7 cellular contexts compared by ENCODE assay signal in genomic region chr5:153974131-153974812, GRCh38.
DNase-seq lines count a peak whose midpoint lies in the region; ATAC-seq, FAIRE-seq and TF ChIP-seq lines count a peak whose summit lies in the region.

No MANE protein-coding gene starts in this region.

- no peak overlapping the region for H3K23ac ChIP-seq in H1 (ENCODE audit: insufficient read length)

- POLR2A ChIA-PET in H1 (lab: Charles Lee; ENCODE audit: partially characterized antibody) = interaction anchor here (0.6 kb wide), 1 partner anchor 235 kb away, joined by 3 read pairs; no protein-coding TSS in a partner anchor

- TF ChIP-seq POLR2A in H1 (IDR thresholded peaks at IDR 0.05; ENCODE audit: control extremely low read depth in 1 of 2, low read depth in 2 of 2, low read length in 2 of 2) = no peak

- H2AK5ac ChIP-seq in H1 (ENCODE audit: low read depth, low read length) = no peak overlapping the region

- H3K27ac Mint-ChIP-seq in memory B cell = no peak overlapping the region

- DNase-seq in DMS114 treated with DMSO at 0.1 percent for 48 hours (lab: John Stamatoyannopoulos, UW; ENCODE audit: unreplicated experiment) (peak; percentile 44), HK-2 (ENCODE audit: unreplicated experiment) (peak; percentile 16), RWPE2 (ENCODE audit: low spot score) (no peak), H1 (ENCODE audit: low read depth in 1 of 2, low spot score in 2 of 2) (peak in 1 of 2 experiments; percentile 60), memory B cell (ENCODE audit: low spot score in 2 of 2) (peak; percentile 27 to 30)

- no peaks in the 10 kb centered on the region for H3K36me3 ChIP-seq in RWPE2 (ENCODE audit: low read depth)
- no peaks in the 10 kb centered on the region for H3K36me3 ChIP-seq in H1 (ENCODE audit: control insufficient read depth in 2 of 4, insufficient read depth in 4 of 4, low read length in 3 of 4)

- H3K4me3 Mint-ChIP-seq in memory B cell = no peak overlapping the region

- H3K4me3 ChIP-seq in RWPE2 (ENCODE audit: severe bottlenecking) (no peak overlapping the region), H1 (ENCODE audit: extremely low read depth in 1 of 4, insufficient read depth in 2 of 4, low read depth in 3 of 4, low read length in 4 of 4) (no peak overlapping the region)

- no peak overlapping the region for H3K9ac ChIP-seq in H1 (replicated peaks in 1 of 4; ENCODE audit: extremely low read depth in 1 of 4, low read depth in 3 of 4, low read length in 3 of 4)

- 0 out of 2 replicates have a peak overlapping the region, but pooled peaks have one; percentile 84 for H2BK20ac ChIP-seq in H1 (ENCODE audit: low read length)

- H3K18ac ChIP-seq in H1 (ENCODE audit: extremely low read depth, low read length) = no peak overlapping the region

- no peak overlapping the region for H4K91ac ChIP-seq in H1 (replicated peaks; ENCODE audit: insufficient read length, low read length)

- no peak overlapping the region for H2AFZ ChIP-seq in H1 (ENCODE audit: low read length)

- H3K4me1 Mint-ChIP-seq in memory B cell = no peaks in the 10 kb centered on the region

- 26% methylated on average over 7 of the region's 7 CpGs; no CpG with 5 or more reads in 1 of the 2 experiments for WGBS in H1 (ENCODE audit: extremely low coverage in 1 of 2, insufficient coverage in 1 of 2, insufficient read length in 1 of 2, insufficient replicate concordance in 2 of 2, low coverage in 1 of 2, low lambda C conversion rate in 2 of 2, missing lambda C conversion rate in 1 of 2), 2 experiments

- H3K27me3 ChIP-seq in RWPE2 (ENCODE audit: insufficient read depth, poor library complexity, severe bottlenecking) (no peaks in the 10 kb centered on the region), H1 (replicated peaks in 1 of 4; ENCODE audit: control insufficient read depth in 3 of 4, extremely low read depth in 1 of 4, insufficient read depth in 3 of 4, low read length in 3 of 4) (peaks cover 0 to 2% (median 0%) of the 10 kb centered on the region in 4 experiments; a peak in 1 of 7 replicates)

- H2BK12ac ChIP-seq in H1 (ENCODE audit: low read depth, low read length) = 0 out of 2 replicates have a peak overlapping the region, but pooled peaks have one; percentile 42

- no peak overlapping the region; the same call in 1 of the 2 replicates for H4K8ac ChIP-seq in H1 (ENCODE audit: extremely low read depth, insufficient read depth, low read length)

- peak; percentile 92 for TF ChIP-seq CTCF in RWPE2 (IDR thresholded peaks at IDR 0.05; ENCODE audit: poor library complexity, severe bottlenecking)
- TF ChIP-seq CTCF in H1 (IDR thresholded peaks at IDR 0.05; ENCODE audit: control extremely low read depth in 1 of 3, insufficient read depth in 1 of 3, low read depth in 1 of 3, low read length in 3 of 3) = peak in 2 of 3 experiments; percentile 71 to 74; a peak in 3 of 4 replicates

- peaks cover 2% of the 10 kb centered on the region; the same call in 1 of the 2 replicates for H3K23me2 ChIP-seq in H1 (ENCODE audit: low read depth, low read length)

- H3K9me3 Mint-ChIP-seq in memory B cell = no peaks in the 10 kb centered on the region

- no peak overlapping the region for H3K4me2 ChIP-seq in H1 (ENCODE audit: insufficient read depth in 1 of 2, low read depth in 2 of 2, low read length in 2 of 2)

- H3K4me1 ChIP-seq in RWPE2 (ENCODE audit: insufficient read depth, poor library complexity, severe bottlenecking) = no peaks in the 10 kb centered on the region
- no peaks in the 10 kb centered on the region for H3K4me1 ChIP-seq in H1 (replicated peaks in 1 of 4; ENCODE audit: control insufficient read depth in 3 of 4, insufficient read depth in 4 of 4, low read length in 3 of 4)

- H3K27me3 Mint-ChIP-seq in memory B cell = peaks cover 5% of the 10 kb centered on the region

- CTCF ChIA-PET in H1 (lab: Charles Lee; ENCODE audit: partially characterized antibody) = interaction anchor here (0.6 to 4.4 kb wide), 37 partner anchors 8 to 665 kb away, joined by 3 to 41 read pairs (median 4); no protein-coding TSS in a partner anchor

- H3K27ac ChIP-seq in RWPE2 (ENCODE audit: poor library complexity, severe bottlenecking) (no peak overlapping the region), H1 (ENCODE audit: low read depth, low read length) (no peak overlapping the region)

- H3K36me3 Mint-ChIP-seq in memory B cell = no peaks in the 10 kb centered on the region

- H3K79me2 ChIP-seq in H1 (ENCODE audit: control insufficient read depth in 1 of 2, insufficient read depth in 2 of 2, low read length in 2 of 2) = no peaks in the 10 kb centered on the region

- H3K56ac ChIP-seq in H1 (replicated peaks; ENCODE audit: insufficient read length, low read depth, low read length) = no peak overlapping the region

- no peak overlapping the region for H2BK5ac ChIP-seq in H1 (ENCODE audit: low read depth, low read length)

- peak; percentile 93 to 96 for TF ChIP-seq RAD21 in H1 (IDR thresholded peaks at IDR 0.05 in 1 of 2, conservative IDR thresholded peaks at IDR 0.05 in 1 of 2; ENCODE audit: low read depth in 2 of 2, low read length in 2 of 2)

- H4K5ac ChIP-seq in H1 (ENCODE audit: insufficient read length, low read depth, low read length) = no peak overlapping the region

- H3K9me3 ChIP-seq in RWPE2 (ENCODE audit: severe bottlenecking) (no peaks in the 10 kb centered on the region), H1 (ENCODE audit: insufficient read depth in 2 of 2, low read depth in 1 of 2, low read length in 1 of 2) (no peaks in the 10 kb centered on the region)

- peak; percentile 70 for ATAC-seq in GM18909 (IDR thresholded peaks at IDR 0.05; ENCODE audit: poor library complexity, unreplicated experiment)
- peak; percentile 58; the same call in 2 of the 3 replicates for ATAC-seq in RWPE2 (ENCODE audit: low read depth)
- ATAC-seq in memory B cell (ENCODE audit: low read depth) = peak; percentile 38
- no peak for ATAC-seq in HG03095 (IDR thresholded peaks at IDR 0.05; ENCODE audit: unreplicated experiment)

- H2BK15ac ChIP-seq in H1 (ENCODE audit: low read length) = peak overlapping the region; percentile 54; the same call in 1 of the 2 replicates

- peak; percentile 91 for FAIRE-seq in H1 (lab: Jason Lieb, UNC)

- H3K14ac ChIP-seq in H1 (ENCODE audit: insufficient read length) = no peak overlapping the region

- TF ChIP-seq EP300 in H1 (IDR thresholded peaks at IDR 0.05; ENCODE audit: borderline replicate concordance in 1 of 2, low read depth in 2 of 2, low read length in 2 of 2) = no peak

- no peaks in the 10 kb centered on the region for H3K79me1 ChIP-seq in H1 (ENCODE audit: low read depth, low read length)

- no peak overlapping the region for H3K4ac ChIP-seq in H1 (replicated peaks; ENCODE audit: insufficient read length, low read depth, low read length)

- H4K20me1 ChIP-seq in H1 (replicated peaks in 1 of 2; ENCODE audit: control insufficient read depth in 1 of 2, insufficient read depth in 2 of 2, low read length in 2 of 2) = no peaks in the 10 kb centered on the region

- no peak overlapping the region for H2BK120ac ChIP-seq in H1 (replicated peaks; ENCODE audit: low read depth, low read length)

TF ChIP-seq in H1, 55 proteins besides CTCF, POLR2A, EP300 and RAD21:
- TF ChIP-seq TEAD4 (IDR thresholded peaks at IDR 0.05; ENCODE audit: low read depth, low read length) (peak; percentile 26; the same call in 1 of the 2 replicates), SIN3A (conservative IDR thresholded peaks at IDR 0.05 in 1 of 2, IDR thresholded peaks at IDR 0.05 in 1 of 2; ENCODE audit: low read depth in 1 of 2, low read length in 2 of 2) (no peak), RNF2 (IDR thresholded peaks at IDR 0.05; ENCODE audit: borderline replicate concordance, low read depth, low read length, missing control alignments, poor library complexity, severe bottlenecking) (no peak), ATF3 (IDR thresholded peaks at IDR 0.05; ENCODE audit: insufficient read depth, low read depth, low read length) (no peak), E2F6 (IDR thresholded peaks at IDR 0.05) (no peak)
TF ChIP-seq in H1: peak in this region for 1.
